1 cellular context compared by ENCODE assay signal in the genomic region with DNA sequence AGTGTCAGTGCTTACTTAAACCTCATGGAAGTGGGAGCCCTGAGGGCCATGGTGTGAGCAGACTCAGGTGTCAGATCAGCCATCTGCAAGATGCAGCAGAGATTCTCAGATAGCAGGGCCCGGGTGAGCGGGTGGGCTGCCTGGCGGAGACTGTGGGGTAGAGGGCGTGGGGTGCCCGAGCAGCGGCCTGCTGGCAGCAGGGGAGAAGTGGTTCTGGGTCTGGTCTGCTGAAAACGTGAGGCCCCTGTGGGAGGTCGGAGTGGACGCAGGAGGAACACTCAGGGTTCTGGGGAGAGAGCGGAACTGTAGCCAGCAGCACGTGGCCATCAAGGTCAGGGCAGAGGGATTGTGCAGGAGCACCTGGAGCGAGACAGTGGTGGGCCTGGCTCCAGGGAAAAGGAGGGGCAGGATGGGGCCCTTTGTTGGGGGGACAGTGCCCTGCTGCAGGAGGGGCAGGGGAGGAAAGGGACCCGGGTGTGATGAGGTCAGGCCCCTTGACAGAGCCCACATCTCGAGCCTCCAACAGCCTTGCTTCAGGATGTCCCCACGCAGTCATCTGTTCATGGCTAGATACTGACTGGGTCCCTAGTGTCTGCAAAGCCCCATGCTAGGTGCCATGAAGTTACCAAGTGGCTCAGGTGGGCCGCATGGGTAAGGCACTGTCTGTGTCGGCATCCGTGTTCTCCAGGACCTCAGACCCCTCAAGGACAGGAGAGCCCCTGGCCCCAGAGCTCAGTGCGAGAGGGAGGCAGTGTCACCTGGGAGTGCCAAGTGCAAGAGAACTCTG.
TF ChIP-seq lines count a peak whose summit lies in the region.

No MANE protein-coding gene starts in this region.

TF ChIP-seq in K562, 482 proteins besides CTCF, POLR2A, EP300 and RAD21:
- no peak for TF ChIP-seq NFXL1 (CRISPR knock-in tag; IDR thresholded peaks at IDR 0.05)
- peak; percentile 6; the same call in 1 of the 2 replicates for TF ChIP-seq POLR2G (IDR thresholded peaks at IDR 0.05; ENCODE audit: low read depth, low read length)
TF ChIP-seq in K562: peak in this region for 1.
